In the genomic region with DNA sequence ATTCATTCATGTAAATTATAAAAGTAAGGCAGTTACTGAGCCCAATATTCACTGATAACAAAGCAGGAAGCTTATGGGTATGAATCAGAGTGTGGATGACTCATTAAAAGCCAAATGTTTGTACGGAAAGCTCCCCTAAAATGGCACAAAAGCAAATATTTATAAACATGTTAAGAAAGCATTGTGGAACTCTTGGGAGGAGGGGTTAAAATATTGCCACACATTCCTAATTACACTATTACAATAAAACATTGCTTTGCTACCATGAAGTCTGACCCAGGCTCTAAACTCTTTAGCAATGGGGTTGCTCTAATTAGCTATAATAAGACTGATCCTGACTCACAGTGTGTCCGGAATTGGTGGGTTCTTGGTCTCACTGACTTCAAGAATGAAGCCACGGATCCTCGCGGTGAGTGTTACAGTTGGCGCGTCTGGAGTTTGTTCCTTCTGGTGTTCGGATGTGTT, we compare ENCODE assay signal across 12 cellular contexts.
DNase-seq lines count a peak whose midpoint lies in the region; ATAC-seq and TF ChIP-seq lines count a peak whose summit lies in the region.
"Had no signal": no experiment of that assay in that cellular context is flagged by ENCODE, and none has a peak within 500 bp of the region (broad histone marks: within the 10 kb centered on the region; RNA-seq: fewer than 3 reads in every experiment).

No MANE protein-coding gene starts in this region.

- H3K27me3 Mint-ChIP-seq in neural progenitor cell (ENCODE audit: insufficient read depth, low read depth) = no peaks in the 10 kb centered on the region
- H3K27me3 Mint-ChIP-seq in WTC11 (ENCODE audit: low read depth) = no peaks in the 10 kb centered on the region
- H3K27me3 Mint-ChIP-seq: progenitor cell of endocrine pancreas; stimulated activated naive CD8-positive, alpha-beta T cell treated with anti-CD3 and anti-CD28 coated beads, Interleukin-15, amount 100 ng/mL, for 72 hours had no signal

- WGBS in mammary epithelial cell (ENCODE audit: low coverage, missing lambda C conversion rate) = 85% methylated on average over 8 of the region's 8 CpGs

- H3K4me1 ChIP-seq in mammary epithelial cell (ENCODE audit: insufficient read depth, low read length) (peaks cover 11% of the 10 kb centered on the region), neural progenitor cell (no peaks in the 10 kb centered on the region)
- H3K4me1 ChIP-seq: gastroesophageal sphincter had no signal

- no peak for TF ChIP-seq CTCF in NB4 (IDR thresholded peaks at IDR 0.05; ENCODE audit: low read depth, low read length)
- no peak for TF ChIP-seq CTCF in mammary epithelial cell (conservative IDR thresholded peaks at IDR 0.05 in 1 of 2, IDR thresholded peaks at IDR 0.05 in 1 of 2; ENCODE audit: extremely low read depth in 1 of 2, insufficient read depth in 1 of 2, low read depth in 1 of 2, low read length in 2 of 2)
- no peak for TF ChIP-seq CTCF in neural progenitor cell (IDR thresholded peaks at IDR 0.05)
- TF ChIP-seq CTCF in WTC11 (IDR thresholded peaks at IDR 0.05) = no peak

- H3K9ac ChIP-seq in mammary epithelial cell (ENCODE audit: insufficient read depth, low read length) (no peak overlapping the region), neural progenitor cell (no peak overlapping the region)

- no peak for TF ChIP-seq POLR2A in NB4 (IDR thresholded peaks at IDR 0.05; ENCODE audit: extremely low read depth, insufficient read length)

- H3K27me3 ChIP-seq in mammary epithelial cell (ENCODE audit: insufficient read depth, low read length) (no peaks in the 10 kb centered on the region), neural progenitor cell (no peaks in the 10 kb centered on the region)
- H3K27me3 ChIP-seq: gastroesophageal sphincter had no signal

- H3K9me3 ChIP-seq in mammary epithelial cell (replicated peaks; ENCODE audit: insufficient read depth, low read length) (no peaks in the 10 kb centered on the region), neural progenitor cell (ENCODE audit: low read depth) (no peaks in the 10 kb centered on the region)
- H3K9me3 ChIP-seq: gastroesophageal sphincter had no signal

- H3K4me1 Mint-ChIP-seq in neural progenitor cell (no peaks in the 10 kb centered on the region), WTC11 (0 out of 2 replicates have a peak, but pooled peaks cover 5% of the 10 kb centered on the region)

- no peaks in the 10 kb centered on the region for H3K79me2 ChIP-seq in mammary epithelial cell (ENCODE audit: insufficient read depth, low read length)
- H3K79me2 ChIP-seq in neural progenitor cell (ENCODE audit: low read depth) = no peaks in the 10 kb centered on the region

- no peaks in the 10 kb centered on the region for H3F3A ChIP-seq in neural progenitor cell (ENCODE audit: low read depth)

- intact Hi-C loops in mammary epithelial cell (cut with micrococcal nuclease) = loop anchor here (10.0 kb wide), 1 partner anchor 225 kb away; the partner anchor contains the start of gene NEMP2

- no peak overlapping the region for H3K4me2 ChIP-seq in mammary epithelial cell (ENCODE audit: insufficient read depth, low read depth, low read length)
- H3K4me2 ChIP-seq in neural progenitor cell = no peak overlapping the region

- no peak overlapping the region for H3K27ac ChIP-seq in mammary epithelial cell (ENCODE audit: insufficient read depth, low read depth, low read length)
- no peak overlapping the region for H3K27ac ChIP-seq in neural progenitor cell
- H3K27ac ChIP-seq: gastroesophageal sphincter had no signal

- H3K36me3 Mint-ChIP-seq in neural progenitor cell (peaks cover 6% of the 10 kb centered on the region), WTC11 (no peaks in the 10 kb centered on the region)

- H3K27ac Mint-ChIP-seq in neural progenitor cell = no peak overlapping the region
- H3K27ac Mint-ChIP-seq in WTC11 = no peak overlapping the region
- H3K27ac Mint-ChIP-seq: progenitor cell of endocrine pancreas; stimulated activated naive CD8-positive, alpha-beta T cell treated with anti-CD3 and anti-CD28 coated beads, Interleukin-15, amount 100 ng/mL, for 72 hours had no signal

- ATAC-seq in WTC11 = no peak
- no peak for ATAC-seq in GM21526 (IDR thresholded peaks at IDR 0.05; ENCODE audit: low FRiP score, unreplicated experiment)
- ATAC-seq: gastroesophageal sphincter; stimulated activated naive CD8-positive, alpha-beta T cell treated with anti-CD3 and anti-CD28 coated beads, Interleukin-15, amount 100 ng/mL, for 72 hours had no signal

- dilution Hi-C loops in mammary epithelial cell (cut with HindIII; ENCODE audit: low sequenced_read_pairs) = no loop called here

- H3K36me3 ChIP-seq in mammary epithelial cell (ENCODE audit: insufficient read depth, low read length) = no peaks in the 10 kb centered on the region
- no peaks in the 10 kb centered on the region for H3K36me3 ChIP-seq in neural progenitor cell
- H3K36me3 ChIP-seq: gastroesophageal sphincter had no signal

- POLR2A ChIA-PET in WTC11 (lab: Charles Lee) = no interaction called here

- H3K4me3 Mint-ChIP-seq in neural progenitor cell (no peak overlapping the region), WTC11 (no peak overlapping the region)

- H3K9me3 Mint-ChIP-seq in neural progenitor cell (peaks cover 5% of the 10 kb centered on the region), WTC11 (peaks cover 7% of the 10 kb centered on the region)
- H3K9me3 Mint-ChIP-seq: stimulated activated naive CD8-positive, alpha-beta T cell treated with anti-CD3 and anti-CD28 coated beads, Interleukin-15, amount 100 ng/mL, for 72 hours had no signal

- CTCF ChIA-PET in mammary epithelial cell (lab: Charles Lee; ENCODE audit: low non-redundant PET) = no interaction called here
- CTCF ChIA-PET in WTC11 (lab: Charles Lee) = no interaction called here

- H2AFZ ChIP-seq in mammary epithelial cell (ENCODE audit: low read depth, low read length) = no peak overlapping the region
- H2AFZ ChIP-seq in neural progenitor cell (replicated peaks) = peak overlapping the region; percentile 58

- in situ Hi-C loops in mammary epithelial cell (cut with MboI; ENCODE audit: low sequenced_read_pairs in 2 of 2) = no loop called here

- DNase-seq in Daoy (ENCODE audit: low read depth) (peak; percentile 58), NB4 (ENCODE audit: low read depth) (peak; percentile 40), mammary epithelial cell (peak; percentile 77), neural progenitor cell (ENCODE audit: low spot score) (no peak), germinal center (ENCODE audit: low spot score) (no peak), WTC11 (ENCODE audit: low spot score) (no peak)
- no peak for DNase-seq in stimulated activated naive CD4-positive, alpha-beta T cell treated with Interleukin-2 at 50 U/mL for 16 hours (lab: John Stamatoyannopoulos, UW)
- DNase-seq: NCI-H2107; stimulated activated naive CD8-positive, alpha-beta T cell treated with anti-CD3 and anti-CD28 coated beads, Interleukin-15, amount 100 ng/mL, for 72 hours had no signal

- no TSS peak for BruUV-seq in mammary epithelial cell (replicated peaks; lab: Mats Ljungman, UMichigan)

- no peaks in the 10 kb centered on the region for H4K20me1 ChIP-seq in mammary epithelial cell (ENCODE audit: insufficient read depth, low read length)
- H4K20me1 ChIP-seq in neural progenitor cell (ENCODE audit: low read depth) = no peaks in the 10 kb centered on the region

- H3K4me3 ChIP-seq in NB4 (ENCODE audit: low read depth, low read length) = no peak overlapping the region
- no peak overlapping the region for H3K4me3 ChIP-seq in mammary epithelial cell (replicated peaks in 1 of 3; ENCODE audit: insufficient read depth in 1 of 3, low read depth in 2 of 3, low read length in 3 of 3)
- H3K4me3 ChIP-seq in neural progenitor cell = no peak overlapping the region
- H3K4me3 ChIP-seq: gastroesophageal sphincter had no signal

TF ChIP-seq in WTC11, 78 proteins besides CTCF, POLR2A, EP300 and RAD21 (continues in another document):
- TF ChIP-seq SP1 (CRISPR knock-in tag; conservative IDR thresholded peaks at IDR 0.05) = no peak
- no peak for TF ChIP-seq MXD4 (CRISPR knock-in tag; IDR thresholded peaks at IDR 0.05; ENCODE audit: borderline replicate concordance)
- TF ChIP-seq ATF3 (CRISPR knock-in tag; conservative IDR thresholded peaks at IDR 0.05) = no peak
- TF ChIP-seq CREB1 (CRISPR knock-in tag; IDR thresholded peaks at IDR 0.05) = no peak
- no peak for TF ChIP-seq NR3C1 (CRISPR knock-in tag; conservative IDR thresholded peaks at IDR 0.05; ENCODE audit: low read depth)
- TF ChIP-seq, protein P1, sequence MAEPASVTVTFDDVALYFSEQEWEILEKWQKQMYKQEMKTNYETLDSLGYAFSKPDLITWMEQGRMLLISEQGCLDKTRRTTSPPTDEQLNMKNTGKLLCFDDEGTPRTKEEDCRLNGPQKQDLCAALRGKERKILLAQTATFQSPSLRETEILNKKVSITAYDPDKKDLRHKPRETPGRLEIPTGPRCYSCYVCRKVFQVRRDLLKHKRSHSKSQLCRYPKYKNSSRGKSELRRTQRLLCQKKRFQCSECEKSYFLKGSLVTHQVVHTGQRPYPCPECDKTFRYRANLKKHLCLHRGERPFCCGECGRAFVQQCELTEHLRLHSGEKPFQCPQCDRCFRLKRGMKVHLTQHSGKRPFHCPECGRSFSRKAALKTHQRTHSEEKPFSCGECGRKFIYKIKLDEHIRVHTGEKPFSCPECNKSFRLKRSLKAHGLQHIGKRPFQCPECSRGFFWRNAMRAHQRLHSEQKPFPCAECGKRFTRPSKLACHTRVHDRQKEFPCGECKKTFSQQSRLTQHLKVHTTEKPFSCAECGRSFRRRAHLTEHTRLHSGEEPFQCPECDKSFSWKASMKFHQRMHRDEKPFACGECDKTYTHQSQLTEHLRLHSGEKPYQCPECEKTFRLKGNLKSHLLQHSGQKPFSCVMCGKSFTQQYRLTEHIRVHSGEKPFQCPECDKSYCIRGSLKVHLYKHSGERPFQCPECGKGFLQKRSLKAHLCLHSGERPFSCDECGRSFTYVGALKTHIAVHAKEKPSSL (CRISPR knock-in tag; conservative IDR thresholded peaks at IDR 0.05) = no peak
- TF ChIP-seq CBFB (CRISPR knock-in tag; IDR thresholded peaks at IDR 0.05; ENCODE audit: low read depth) = no peak
- TF ChIP-seq CDX4 (CRISPR knock-in tag; IDR thresholded peaks at IDR 0.05; ENCODE audit: borderline replicate concordance) = no peak
- TF ChIP-seq GTF2I (CRISPR knock-in tag; conservative IDR thresholded peaks at IDR 0.05) = no peak

Comparison
In these comparisons a context has a peak if more than half of its experiments do, and no peak if none do; other contexts are left out.
1. DNase-seq: peak in Daoy (single experiment), NB4 (single experiment) and mammary epithelial cell (single experiment); none in neural progenitor cell (single experiment), stimulated activated naive CD4-positive, alpha-beta T cell treated with Interleukin-2 at 50 U/mL for 16 hours (single experiment), germinal center (single experiment) and WTC11 (single experiment).